In genomic region chr17:30831257-30831656, GRCh38 we compare ENCODE assay signal across 8 cellular contexts. TPM values are rescaled to one million over a fixed set of nuclear protein-coding genes. Genes with fewer than 3 reads are reported as not detected.
A peak's percentile ranks its signal among the peaks of the same experiment; 100 is the strongest.
DNase-seq lines count a peak whose midpoint lies in the region; ATAC-seq and TF ChIP-seq lines count a peak whose summit lies in the region.

No MANE protein-coding gene starts in this region.

- intact Hi-C loops in activated CD4-positive, alpha-beta T cell treated with anti-CD3 and anti-CD28 coated beads, Interleukin-2, amount 10 ng/mL, durations not matched to agents 24 days and 14 days (cut with micrococcal nuclease) = no loop called here
- intact Hi-C loops in natural killer cell (cut with micrococcal nuclease) = no loop called here

- peak overlapping the region; percentile 98 for H3K27ac Mint-ChIP-seq in activated CD4-positive, alpha-beta T cell treated with anti-CD3 and anti-CD28 coated beads, Interleukin-2, amount 10 ng/mL, durations not matched to agents 24 days and 14 days
- peak overlapping the region; percentile 79 for H3K27ac Mint-ChIP-seq in endothelial cell (ENCODE audit: unreplicated experiment)
- peak overlapping the region; percentile 79 to 91 for H3K27ac Mint-ChIP-seq in natural killer cell

- peak; percentile 73 for DNase-seq in activated CD4-positive, alpha-beta T cell treated with anti-CD3 and anti-CD28 coated beads, Interleukin-2, amount 10 ng/mL, durations not matched to agents 24 days and 14 days
- DNase-seq in activated CD4-positive, alpha-beta T cell treated with anti-CD3 and anti-CD28 coated beads for 4 hours = no peak
- DNase-seq in RPMI8226 (peak; percentile 24), endothelial cell (ENCODE audit: low spot score) (no peak), natural killer cell (no peak), NCI-H774 (lab: John Stamatoyannopoulos, UW) (no peak), globus pallidus (ENCODE audit: low spot score) (no peak)

- no peak for TF ChIP-seq CTCF in endothelial cell (IDR thresholded peaks at IDR 0.05; ENCODE audit: unreplicated experiment)
- TF ChIP-seq CTCF in natural killer cell (IDR thresholded peaks at IDR 0.05) = no peak

- no peaks in the 10 kb centered on the region for H3K9me3 Mint-ChIP-seq in activated CD4-positive, alpha-beta T cell treated with anti-CD3 and anti-CD28 coated beads, Interleukin-2, amount 10 ng/mL, durations not matched to agents 24 days and 14 days
- H3K9me3 Mint-ChIP-seq in endothelial cell (ENCODE audit: unreplicated experiment) = no peaks in the 10 kb centered on the region
- H3K9me3 Mint-ChIP-seq in natural killer cell = no peaks in the 10 kb centered on the region

- peak in 1 of 3 donors; percentile 15 for ATAC-seq in natural killer cell
- no peak for ATAC-seq in HG03520 (IDR thresholded peaks at IDR 0.05; ENCODE audit: unreplicated experiment)

- H3K27me3 Mint-ChIP-seq in activated CD4-positive, alpha-beta T cell treated with anti-CD3 and anti-CD28 coated beads, Interleukin-2, amount 10 ng/mL, durations not matched to agents 24 days and 14 days = no peaks in the 10 kb centered on the region
- peaks cover 1% of the 10 kb centered on the region for H3K27me3 Mint-ChIP-seq in endothelial cell (ENCODE audit: unreplicated experiment)
- H3K27me3 Mint-ChIP-seq in natural killer cell (ENCODE audit: low read depth in 2 of 2) = no peaks in the 10 kb centered on the region

- H3K4me1 Mint-ChIP-seq in activated CD4-positive, alpha-beta T cell treated with anti-CD3 and anti-CD28 coated beads, Interleukin-2, amount 10 ng/mL, durations not matched to agents 24 days and 14 days = peaks cover 28% of the 10 kb centered on the region
- H3K4me1 Mint-ChIP-seq in endothelial cell (ENCODE audit: unreplicated experiment) = peaks cover 23% of the 10 kb centered on the region
- peaks cover 22 to 26% of the 10 kb centered on the region in 2 donors for H3K4me1 Mint-ChIP-seq in natural killer cell

- peaks cover 19% of the 10 kb centered on the region for H3K36me3 Mint-ChIP-seq in activated CD4-positive, alpha-beta T cell treated with anti-CD3 and anti-CD28 coated beads, Interleukin-2, amount 10 ng/mL, durations not matched to agents 24 days and 14 days (ENCODE audit: low read depth)
- no peaks in the 10 kb centered on the region for H3K36me3 Mint-ChIP-seq in endothelial cell (ENCODE audit: low read depth, unreplicated experiment)
- H3K36me3 Mint-ChIP-seq in natural killer cell = no peaks in the 10 kb centered on the region

- H3K4me3 Mint-ChIP-seq in activated CD4-positive, alpha-beta T cell treated with anti-CD3 and anti-CD28 coated beads, Interleukin-2, amount 10 ng/mL, durations not matched to agents 24 days and 14 days = peak overlapping the region; percentile 98
- H3K4me3 Mint-ChIP-seq in endothelial cell (ENCODE audit: unreplicated experiment) (peak overlapping the region; percentile 95), natural killer cell (peak overlapping the region; percentile 98)

RNA-seq across cellular contexts. Expression of gene ATAD5, which starts 0.5 kb away (rescaled TPM):
- total RNA-seq in activated CD4-positive, alpha-beta T cell treated with anti-CD3 and anti-CD28 coated beads, Interleukin-2, amount 10 ng/mL, durations not matched to agents 24 days and 14 days = 30.2 and 31.5 TPM in 2 replicates
- total RNA-seq in endothelial cell (ENCODE audit: unreplicated experiment) (6.3 TPM), natural killer cell (1 to 10 TPM; 5.5 to 6.6 (median 5.6) TPM)

RNA-seq across cellular contexts. Expression of gene CRLF3, which starts 6.8 kb away (rescaled TPM):
- 43.2 and 46.4 TPM in 2 replicates for total RNA-seq in activated CD4-positive, alpha-beta T cell treated with anti-CD3 and anti-CD28 coated beads, Interleukin-2, amount 10 ng/mL, durations not matched to agents 24 days and 14 days
- total RNA-seq in endothelial cell (ENCODE audit: unreplicated experiment) (23.8 TPM), natural killer cell (10 to 100 TPM; 49.0 to 89.0 (median 62.2) TPM)

Comparison
In these comparisons a context has a peak if more than half of its experiments do, and no peak if none do; other contexts are left out.
1. DNase-seq: peak in activated CD4-positive, alpha-beta T cell treated with anti-CD3 and anti-CD28 coated beads, Interleukin-2, amount 10 ng/mL, durations not matched to agents 24 days and 14 days (single experiment) and RPMI8226 (single experiment); none in activated CD4-positive, alpha-beta T cell treated with anti-CD3 and anti-CD28 coated beads for 4 hours (0 of 2), endothelial cell (single experiment), natural killer cell (single experiment), NCI-H774 (single experiment) and globus pallidus (single experiment).
2. Peak in every context shown above with its lines, with median percentiles within 50 percentile points of each other: H3K27ac Mint-ChIP-seq and H3K4me3 Mint-ChIP-seq.